8 cellular contexts compared by ENCODE assay signal in genomic region chr2:42492691-42493467, GRCh38. TPM values are rescaled to one million over a fixed set of nuclear protein-coding genes. Genes with fewer than 3 reads are reported as not detected.
DNase-seq lines count a peak whose midpoint lies in the region; ATAC-seq and TF ChIP-seq lines count a peak whose summit lies in the region.

No MANE protein-coding gene starts in this region.

- H3K27ac ChIP-seq in cardiac muscle cell: no peak overlapping the region

- H3K27me3 ChIP-seq in cardiac muscle cell: peaks cover 53% of the 10 kb centered on the region

- no peak for TF ChIP-seq CTCF in cardiac muscle cell (IDR thresholded peaks at IDR 0.05; ENCODE audit: low read depth, low read length)

- ATAC-seq in Right ventricle myocardium inferior: no peak
- ATAC-seq in HG03196 (IDR thresholded peaks at IDR 0.05; ENCODE audit: unreplicated experiment): no peak

- peak overlapping the region; percentile 45 for H3K4me3 ChIP-seq in cardiac muscle cell

- no peaks in the 10 kb centered on the region for H3K36me3 ChIP-seq in cardiac muscle cell

- no peaks in the 10 kb centered on the region for H3K4me1 ChIP-seq in cardiac muscle cell (ENCODE audit: low read depth)

- no peaks in the 10 kb centered on the region for H3K9me3 ChIP-seq in cardiac muscle cell (ENCODE audit: low read depth)

- intact Hi-C loops in Right ventricle myocardium inferior (cut with DNase I) (no loop called here), head of caudate nucleus (cut with DNase I) (loop anchor here (10.0 kb wide), 2 partner anchors 72 to 172 kb away; partner anchors contain the start of gene MTA3)

- DNase-seq in cardiac muscle cell (ENCODE audit: low read depth in 1 of 2, low spot score in 1 of 2): peak; percentile 7 to 36
- DNase-seq in Right ventricle myocardium inferior (ENCODE audit: missing footprints): no peak
- peak; percentile 7 for DNase-seq in activated CD8-positive, alpha-beta memory T cell treated with anti-CD3 and anti-CD28 coated beads, Interleukin-2, amount 50 U/mL, for 1 hour (ENCODE audit: extremely low read depth)
- peak in 35 of 42 donors; percentile 18 to 66 (median 43) for DNase-seq in head of caudate nucleus
- DNase-seq in stimulated activated CD4-positive, alpha-beta T cell treated with anti-CD3 and anti-CD28 coated beads, Interleukin-12 subunit alpha, Interleukin-12 subunit beta, amount 100 ng/mL, for 48 hours (ENCODE audit: low read depth in 2 of 3, low spot score in 1 of 3): peak in 2 of 3 donors; percentile 12 to 13
- no peak for DNase-seq in SKM-1 (lab: John Stamatoyannopoulos, UW; ENCODE audit: unreplicated experiment)
- DNase-seq in NK-92 treated with Interleukin-12 subunit alpha and Interleukin-12 subunit beta, amount 100 ng/mL, for 24 hours (lab: John Stamatoyannopoulos, UW): no peak

RNA-seq across cellular contexts. Expression of gene KCNG3, which starts 0.9 kb away (rescaled TPM):
- total RNA-seq in cardiac muscle cell: 0.27 and 0.39 TPM in 2 replicates
- 0.20 TPM in 1 of 2 replicates, not detected in the other for polyA plus RNA-seq in cardiac muscle cell
- total RNA-seq in Right ventricle myocardium inferior: not detected

Comparison
In these comparisons a context has a peak if more than half of its experiments do, and no peak if none do; other contexts are left out.
1. DNase-seq: peak in cardiac muscle cell (2 of 2), activated CD8-positive, alpha-beta memory T cell treated with anti-CD3 and anti-CD28 coated beads, Interleukin-2, amount 50 U/mL, for 1 hour (single experiment), head of caudate nucleus (35 of 42) and stimulated activated CD4-positive, alpha-beta T cell treated with anti-CD3 and anti-CD28 coated beads, Interleukin-12 subunit alpha, Interleukin-12 subunit beta, amount 100 ng/mL, for 48 hours (2 of 3); none in Right ventricle myocardium inferior (single experiment), SKM-1 (single experiment) and NK-92 treated with Interleukin-12 subunit alpha and Interleukin-12 subunit beta, amount 100 ng/mL, for 24 hours (single experiment).